Comparison of ENCODE assay signal across 8 cellular contexts in genomic region chr19:29260477-29261317, GRCh38. TPM values are rescaled to one million over a fixed set of nuclear protein-coding genes. Genes with fewer than 3 reads are reported as not detected.
DNase-seq lines count a peak whose midpoint lies in the region; ATAC-seq, FAIRE-seq and TF ChIP-seq lines count a peak whose summit lies in the region.

No MANE protein-coding gene starts in this region.

- H2AFZ ChIP-seq in keratinocyte (ENCODE audit: control insufficient read depth, low read length) (no peak overlapping the region), mammary epithelial cell (ENCODE audit: low read depth, low read length) (no peak overlapping the region)

- H3K27me3 ChIP-seq in keratinocyte (ENCODE audit: control insufficient read depth, extremely low read depth, insufficient read depth, low read length) (no peaks in the 10 kb centered on the region), mammary epithelial cell (ENCODE audit: insufficient read depth, low read length) (no peaks in the 10 kb centered on the region)

- no peak overlapping the region for H3K4me3 ChIP-seq in keratinocyte (ENCODE audit: control insufficient read depth in 2 of 3, extremely low read depth in 1 of 3, insufficient read depth in 2 of 3, low read depth in 1 of 3, low read length in 3 of 3)
- no peak overlapping the region for H3K4me3 ChIP-seq in mammary epithelial cell (replicated peaks in 1 of 3; ENCODE audit: insufficient read depth in 1 of 3, low read depth in 2 of 3, low read length in 3 of 3)

- H3K9me3 ChIP-seq in keratinocyte (ENCODE audit: control insufficient read depth, low read depth, low read length) = peaks cover 2% of the 10 kb centered on the region
- peaks cover 16% of the 10 kb centered on the region for H3K9me3 ChIP-seq in mammary epithelial cell (replicated peaks; ENCODE audit: insufficient read depth, low read length)

- H3K9ac ChIP-seq in keratinocyte (ENCODE audit: control insufficient read depth, extremely low read depth, insufficient read depth, low read length) (no peak overlapping the region), mammary epithelial cell (ENCODE audit: insufficient read depth, low read length) (no peak overlapping the region)

- ATAC-seq in HG03378 (IDR thresholded peaks at IDR 0.05; ENCODE audit: unreplicated experiment) = no peak

- peak in 2 of 3 experiments; percentile 18 to 39 for TF ChIP-seq CTCF in keratinocyte (optimal IDR thresholded peaks at IDR 0.05 in 1 of 3, IDR thresholded peaks at IDR 0.05 in 1 of 3, conservative IDR thresholded peaks at IDR 0.05 in 1 of 3; ENCODE audit: extremely low read depth in 1 of 3, insufficient read depth in 2 of 3, low read length in 3 of 3)
- no peak for TF ChIP-seq CTCF in mammary epithelial cell (conservative IDR thresholded peaks at IDR 0.05 in 1 of 2, IDR thresholded peaks at IDR 0.05 in 1 of 2; ENCODE audit: extremely low read depth in 1 of 2, insufficient read depth in 1 of 2, low read depth in 1 of 2, low read length in 2 of 2)

- H3K4me3 Mint-ChIP-seq in activated CD4-positive, alpha-beta T cell treated with anti-CD3 and anti-CD28 coated beads, Interleukin-2, amount 10 ng/mL, durations not matched to agents 24 days and 14 days = no peak overlapping the region
- H3K4me3 Mint-ChIP-seq in activated CD4-positive, alpha-beta T cell treated with anti-CD3 and anti-CD28 coated beads, Interleukin-2, amount 10 ng/mL, durations not matched to agents 7 days and 5 days = no peak overlapping the region

- no peak overlapping the region for H3K27ac ChIP-seq in keratinocyte (ENCODE audit: control insufficient read depth, insufficient read depth, low read length)
- H3K27ac ChIP-seq in mammary epithelial cell (ENCODE audit: insufficient read depth, low read depth, low read length) = no peak overlapping the region

- intact Hi-C loops in activated CD4-positive, alpha-beta T cell treated with anti-CD3 and anti-CD28 coated beads, Interleukin-2, amount 10 ng/mL, durations not matched to agents 24 days and 14 days (cut with micrococcal nuclease) = loop anchor here (5.0 kb wide), 1 partner anchor 523 kb away; no protein-coding TSS in a partner anchor
- intact Hi-C loops in mammary epithelial cell (cut with micrococcal nuclease) = no loop called here

- H3K79me2 ChIP-seq in keratinocyte (ENCODE audit: control insufficient read depth, insufficient read depth, low read length) (no peaks in the 10 kb centered on the region), mammary epithelial cell (ENCODE audit: insufficient read depth, low read length) (no peaks in the 10 kb centered on the region)

- no peaks in the 10 kb centered on the region for H3K36me3 Mint-ChIP-seq in activated CD4-positive, alpha-beta T cell treated with anti-CD3 and anti-CD28 coated beads, Interleukin-2, amount 10 ng/mL, durations not matched to agents 24 days and 14 days (ENCODE audit: low read depth)
- H3K36me3 Mint-ChIP-seq in activated CD4-positive, alpha-beta T cell treated with anti-CD3 and anti-CD28 coated beads, Interleukin-2, amount 10 ng/mL, durations not matched to agents 7 days and 5 days (ENCODE audit: low read depth) = no peaks in the 10 kb centered on the region

- H3K4me2 ChIP-seq in keratinocyte (ENCODE audit: control insufficient read depth, extremely low read depth, insufficient read depth, low read depth, low read length) (no peak overlapping the region), mammary epithelial cell (ENCODE audit: insufficient read depth, low read depth, low read length) (no peak overlapping the region)

- H4K20me1 ChIP-seq in keratinocyte (ENCODE audit: control insufficient read depth, extremely low read depth, insufficient read depth, low read length) (no peaks in the 10 kb centered on the region), mammary epithelial cell (ENCODE audit: insufficient read depth, low read length) (no peaks in the 10 kb centered on the region)

- H3K4me1 Mint-ChIP-seq in activated CD4-positive, alpha-beta T cell treated with anti-CD3 and anti-CD28 coated beads, Interleukin-2, amount 10 ng/mL, durations not matched to agents 24 days and 14 days = no peaks in the 10 kb centered on the region
- H3K4me1 Mint-ChIP-seq in activated CD4-positive, alpha-beta T cell treated with anti-CD3 and anti-CD28 coated beads, Interleukin-2, amount 10 ng/mL, durations not matched to agents 7 days and 5 days = no peaks in the 10 kb centered on the region

- in situ Hi-C loops in mammary epithelial cell (cut with MboI; ENCODE audit: low sequenced_read_pairs in 2 of 2) = no loop called here

- CTCF ChIA-PET in activated CD4-positive, alpha-beta T cell treated with anti-CD3 and anti-CD28 coated beads, Interleukin-2, amount 10 ng/mL, durations not matched to agents 7 days and 5 days (lab: Charles Lee) = no interaction called here
- CTCF ChIA-PET in mammary epithelial cell (lab: Charles Lee; ENCODE audit: low non-redundant PET) = no interaction called here

- H3K4me1 ChIP-seq in keratinocyte (ENCODE audit: control insufficient read depth, extremely low read depth, insufficient read depth, low read length) = no peaks in the 10 kb centered on the region
- H3K4me1 ChIP-seq in mammary epithelial cell (ENCODE audit: insufficient read depth, low read length) = no peaks in the 10 kb centered on the region

- POLR2A ChIA-PET in activated CD4-positive, alpha-beta T cell treated with anti-CD3 and anti-CD28 coated beads, Interleukin-2, amount 10 ng/mL, durations not matched to agents 7 days and 5 days (lab: Charles Lee) = no interaction called here

- dilution Hi-C loops in keratinocyte (cut with MboI; ENCODE audit: extremely low pct_ligation_motif_present, low sequenced_read_pairs) = no loop called here
- dilution Hi-C loops in mammary epithelial cell (cut with HindIII; ENCODE audit: low sequenced_read_pairs) = no loop called here

- H3K36me3 ChIP-seq in keratinocyte (ENCODE audit: control insufficient read depth in 2 of 2, extremely low read depth in 1 of 2, insufficient read depth in 2 of 2, low read length in 2 of 2) (no peaks in the 10 kb centered on the region), mammary epithelial cell (ENCODE audit: insufficient read depth, low read length) (no peaks in the 10 kb centered on the region)

- no peak overlapping the region for H3K27ac Mint-ChIP-seq in activated CD4-positive, alpha-beta T cell treated with anti-CD3 and anti-CD28 coated beads, Interleukin-2, amount 10 ng/mL, durations not matched to agents 24 days and 14 days
- no peak overlapping the region for H3K27ac Mint-ChIP-seq in activated CD4-positive, alpha-beta T cell treated with anti-CD3 and anti-CD28 coated beads, Interleukin-2, amount 10 ng/mL, durations not matched to agents 7 days and 5 days

- no peaks in the 10 kb centered on the region for H3K9me1 ChIP-seq in keratinocyte (ENCODE audit: control insufficient read depth, extremely low read depth, insufficient read depth, low read length)

- no peaks in the 10 kb centered on the region for H3K9me3 Mint-ChIP-seq in activated CD4-positive, alpha-beta T cell treated with anti-CD3 and anti-CD28 coated beads, Interleukin-2, amount 10 ng/mL, durations not matched to agents 24 days and 14 days
- H3K9me3 Mint-ChIP-seq in activated CD4-positive, alpha-beta T cell treated with anti-CD3 and anti-CD28 coated beads, Interleukin-2, amount 10 ng/mL, durations not matched to agents 7 days and 5 days = no peaks in the 10 kb centered on the region

- peaks cover 4% of the 10 kb centered on the region for H3K27me3 Mint-ChIP-seq in activated CD4-positive, alpha-beta T cell treated with anti-CD3 and anti-CD28 coated beads, Interleukin-2, amount 10 ng/mL, durations not matched to agents 24 days and 14 days
- H3K27me3 Mint-ChIP-seq in activated CD4-positive, alpha-beta T cell treated with anti-CD3 and anti-CD28 coated beads, Interleukin-2, amount 10 ng/mL, durations not matched to agents 7 days and 5 days = peaks cover 7% of the 10 kb centered on the region

- BruUV-seq in mammary epithelial cell (replicated peaks; lab: Mats Ljungman, UMichigan) = no TSS peak

- peak; percentile 82 for DNase-seq in activated CD4-positive, alpha-beta T cell treated with anti-CD3 and anti-CD28 coated beads, Interleukin-2, amount 10 ng/mL, durations not matched to agents 24 days and 14 days
- no peak for DNase-seq in activated CD4-positive, alpha-beta T cell treated with anti-CD3 and anti-CD28 coated beads, Interleukin-2, amount 50 U/mL, for 4 hours
- peak; percentile 13 for DNase-seq in LoVo (ENCODE audit: low spot score)
- peak; percentile 55 for DNase-seq in activated CD4-positive, alpha-beta T cell treated with anti-CD3 and anti-CD28 coated beads, Interleukin-2, amount 10 ng/mL, durations not matched to agents 7 days and 5 days
- no peak for DNase-seq in keratinocyte (ENCODE audit: low read depth, low spot score)
- DNase-seq in T-helper 9 cell = no peak
- DNase-seq in mammary epithelial cell = no peak

- no peak for FAIRE-seq in keratinocyte (lab: Jason Lieb, UNC)

- WGBS in mammary epithelial cell (ENCODE audit: low coverage, missing lambda C conversion rate) = 51% methylated on average over 5 of the region's 5 CpGs

RNA-seq across cellular contexts. Expression of gene UQCRFS1, which starts 47.7 kb away (rescaled TPM):
- total RNA-seq in activated CD4-positive, alpha-beta T cell treated with anti-CD3 and anti-CD28 coated beads, Interleukin-2, amount 10 ng/mL, durations not matched to agents 24 days and 14 days = 44.5 and 45.4 TPM in 2 replicates
- total RNA-seq in activated CD4-positive, alpha-beta T cell treated with anti-CD3 and anti-CD28 coated beads, Interleukin-2, amount 10 ng/mL, durations not matched to agents 7 days and 5 days = 10 to 100 TPM; 29.4 to 29.6 TPM
- 49.9 to 60.0 TPM (median 54.1 TPM) in 3 replicates for polyA plus RNA-seq in keratinocyte
- 17.5 TPM for polyA plus RNA-seq in keratinocyte (2011; ENCODE audit: low read depth)
- 49.7 and 83.0 TPM in 2 replicates for polyA plus RNA-seq in keratinocyte (2011; cell fraction: cytosol; rRNA removed)
- polyA plus RNA-seq in keratinocyte (2011; cell fraction: nucleus; rRNA removed) = 30.1 and 31.1 TPM in 2 replicates
- polyA plus RNA-seq in keratinocyte (2012; ENCODE audit: low replicate concordance) = 33.0 and 33.3 TPM in 2 replicates
- 28.7 to 36.8 TPM (median 33.2 TPM) in 3 replicates for polyA minus RNA-seq in keratinocyte
- 31.3 TPM for polyA minus RNA-seq in keratinocyte (2011; cell fraction: cytosol; rRNA and poly(A)+ RNA removed)
- 5.8 and 7.7 TPM in 2 replicates for polyA minus RNA-seq in keratinocyte (2011; cell fraction: nucleus; rRNA and poly(A)+ RNA removed)
- 10 to 100 TPM; 27.0 to 35.3 TPM for total RNA-seq in mammary epithelial cell
- 49.3 TPM for polyA plus RNA-seq in mammary epithelial cell
- polyA minus RNA-seq in mammary epithelial cell = 57.9 TPM

Comparison
In these comparisons a context has a peak if more than half of its experiments do, and no peak if none do; other contexts are left out.
1. DNase-seq: peak in activated CD4-positive, alpha-beta T cell treated with anti-CD3 and anti-CD28 coated beads, Interleukin-2, amount 10 ng/mL, durations not matched to agents 24 days and 14 days (single experiment), LoVo (single experiment) and activated CD4-positive, alpha-beta T cell treated with anti-CD3 and anti-CD28 coated beads, Interleukin-2, amount 10 ng/mL, durations not matched to agents 7 days and 5 days (single experiment); none in activated CD4-positive, alpha-beta T cell treated with anti-CD3 and anti-CD28 coated beads, Interleukin-2, amount 50 U/mL, for 4 hours (0 of 2), keratinocyte (single experiment), T-helper 9 cell (single experiment) and mammary epithelial cell (single experiment).
2. CTCF ChIP-seq: peak in keratinocyte (2 of 3); none in mammary epithelial cell (0 of 2).